10 cellular contexts compared by ENCODE assay signal in the genomic region with DNA sequence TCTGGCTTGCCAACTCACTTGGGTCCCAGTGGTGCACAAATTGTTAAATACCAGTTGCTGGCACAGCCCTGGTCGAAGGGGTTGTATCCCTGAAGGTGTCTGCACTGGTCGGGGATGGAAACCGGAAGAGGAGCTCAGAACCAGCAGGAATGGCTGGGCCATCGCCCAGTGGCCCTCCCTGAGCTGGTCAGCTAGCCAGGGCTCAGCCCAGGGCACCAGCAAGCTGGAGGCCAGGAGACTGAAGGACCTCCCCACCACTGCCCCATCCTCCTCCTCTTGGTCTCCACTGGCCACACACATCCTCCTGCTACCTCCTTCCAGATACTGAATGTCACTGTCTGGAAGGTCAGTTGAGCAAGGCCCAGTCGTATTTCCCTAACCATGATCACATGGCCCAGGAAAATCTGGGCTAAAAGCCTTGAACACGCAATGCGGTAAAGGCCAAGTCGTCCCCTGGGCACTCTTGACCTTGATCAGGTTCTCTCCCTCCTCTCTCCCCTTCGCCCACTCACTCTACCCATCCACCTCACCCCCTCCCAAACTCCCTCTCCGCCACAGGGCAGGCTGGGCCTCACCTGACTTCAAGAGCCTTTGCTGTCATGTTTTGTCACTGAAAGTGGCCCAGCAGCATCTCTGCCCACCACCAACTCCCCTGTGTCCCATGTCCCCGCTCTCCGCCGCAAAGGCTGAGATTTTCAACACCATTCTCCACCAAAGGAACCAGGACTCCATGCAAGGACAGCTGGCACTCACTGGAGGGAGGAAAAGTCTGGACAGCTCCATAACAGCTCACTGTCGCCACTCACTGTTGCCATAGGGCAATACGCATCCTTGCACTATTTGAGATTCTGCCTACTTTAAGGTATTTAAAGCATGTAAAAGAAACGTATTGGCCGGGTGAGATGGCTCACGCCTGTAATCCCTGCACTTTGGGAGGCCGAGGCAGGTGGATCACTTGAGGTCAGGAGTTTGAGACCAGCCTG. TPM values are rescaled to one million over a fixed set of nuclear protein-coding genes. Genes with fewer than 3 reads are reported as not detected.
DNase-seq lines count a peak whose midpoint lies in the region; ATAC-seq and TF ChIP-seq lines count a peak whose summit lies in the region.
"Had no signal": no experiment of that assay in that cellular context is flagged by ENCODE, and none has a peak within 500 bp of the region (broad histone marks: within the 10 kb centered on the region; RNA-seq: fewer than 3 reads in every experiment).

No MANE protein-coding gene starts in this region.

- TF ChIP-seq CTCF in GM06990 (IDR thresholded peaks at IDR 0.05; ENCODE audit: insufficient read depth, low read length, poor library complexity, severe bottlenecking), result peak; percentile 29
- TF ChIP-seq CTCF in neural cell (IDR thresholded peaks at IDR 0.05; ENCODE audit: poor library complexity, severe bottlenecking), result peak; percentile 31
- TF ChIP-seq CTCF in gastroesophageal sphincter (IDR thresholded peaks at IDR 0.05), result no peak

- no peak overlapping the region for H3K4me3 ChIP-seq in GM06990 (replicated peaks; ENCODE audit: low read depth, low read length)
- no peak overlapping the region for H3K4me3 ChIP-seq in neural cell (ENCODE audit: low read length)
- H3K4me3 ChIP-seq in gastroesophageal sphincter, result no peak overlapping the region
- H3K4me3 ChIP-seq: left lung had no signal

- peak; percentile 35 for TF ChIP-seq RAD21 in neural cell (conservative IDR thresholded peaks at IDR 0.05)

- no peaks in the 10 kb centered on the region for H3K36me3 Mint-ChIP-seq in activated T-cell treated with anti-CD3 and anti-CD28 coated beads, Interleukin-2, amount 50 U/mL, for 72 hours (ENCODE audit: insufficient read depth in 2 of 2)
- H3K36me3 Mint-ChIP-seq: activated CD8-positive, alpha-beta memory T cell treated with anti-CD3 and anti-CD28 coated beads, Interleukin-2, amount 10 ng/mL, durations not matched to agents 7 days and 5 days had no signal

- no peak overlapping the region for H3K9ac ChIP-seq in neural cell (ENCODE audit: low read length)

- no peak overlapping the region for H3K27ac ChIP-seq in neural cell (ENCODE audit: low read length)
- no peak overlapping the region for H3K27ac ChIP-seq in gastroesophageal sphincter
- H3K27ac ChIP-seq: left lung had no signal

- H3K27me3 ChIP-seq in GM06990 (replicated peaks; ENCODE audit: control insufficient read depth, insufficient read depth, low read length) (no peaks in the 10 kb centered on the region), neural cell (ENCODE audit: insufficient read depth, low read depth, low read length) (no peaks in the 10 kb centered on the region), gastroesophageal sphincter (peaks cover 15% of the 10 kb centered on the region)

- no peaks in the 10 kb centered on the region for H3K27me3 Mint-ChIP-seq in activated T-cell treated with anti-CD3 and anti-CD28 coated beads, Interleukin-2, amount 50 U/mL, for 72 hours (ENCODE audit: low read depth)

- peaks cover 0 to 7% (median 0%) of the 10 kb centered on the region in 3 donors for H3K4me1 ChIP-seq in gastroesophageal sphincter

- TF ChIP-seq EP300 in neural cell (conservative IDR thresholded peaks at IDR 0.05; ENCODE audit: poor library complexity, severe bottlenecking) (no peak), gastroesophageal sphincter (IDR thresholded peaks at IDR 0.05) (no peak)

- no peaks in the 10 kb centered on the region for H3K9me2 ChIP-seq in neural cell (ENCODE audit: insufficient read depth, low read length)

- H3K9me3 ChIP-seq in neural cell (ENCODE audit: low read length) (no peaks in the 10 kb centered on the region), gastroesophageal sphincter (no peaks in the 10 kb centered on the region)
- H3K9me3 ChIP-seq: left lung had no signal

- DNase-seq in GM06990 (ENCODE audit: extremely low read depth, insufficient read length), result no peak
- peak; percentile 42 for DNase-seq in M059J (ENCODE audit: low read depth)
- peak; percentile 41 for DNase-seq in amniotic epithelial cell (ENCODE audit: low read depth)
- no peak for DNase-seq in activated T-cell treated with anti-CD3 and anti-CD28 coated beads, Interleukin-2, amount 50 U/mL, for 72 hours
- DNase-seq: activated CD8-positive, alpha-beta memory T cell treated with anti-CD3 and anti-CD28 coated beads, Interleukin-2, amount 10 ng/mL, durations not matched to agents 7 days and 5 days had no signal

- peaks cover 16% of the 10 kb centered on the region for H3K4me1 Mint-ChIP-seq in activated T-cell treated with anti-CD3 and anti-CD28 coated beads, Interleukin-2, amount 50 U/mL, for 72 hours (ENCODE audit: low read depth)

- H3K27ac Mint-ChIP-seq in activated T-cell treated with anti-CD3 and anti-CD28 coated beads, Interleukin-2, amount 50 U/mL, for 72 hours, result no peak overlapping the region
- H3K27ac Mint-ChIP-seq: activated CD8-positive, alpha-beta memory T cell treated with anti-CD3 and anti-CD28 coated beads, Interleukin-2, amount 10 ng/mL, durations not matched to agents 7 days and 5 days had no signal

- H3K36me3 ChIP-seq in GM06990 (ENCODE audit: control insufficient read depth, insufficient read depth, low read length) (no peaks in the 10 kb centered on the region), neural cell (ENCODE audit: insufficient read depth, low read length) (no peaks in the 10 kb centered on the region), gastroesophageal sphincter (no peaks in the 10 kb centered on the region)
- H3K36me3 ChIP-seq: left lung had no signal

- 69 to 88% methylated on average over 12 to 15 of the region's 19 CpGs for WGBS in gastroesophageal sphincter (ENCODE audit: low coverage in 1 of 2), 2 donors

- no peak overlapping the region for H3K4me2 ChIP-seq in neural cell (ENCODE audit: low read length)

- no peak for ATAC-seq in activated T-cell treated with anti-CD3 and anti-CD28 coated beads, Interleukin-2, amount 50 U/mL, for 72 hours (replicated peaks in 1 of 2)
- ATAC-seq in GM19452 (IDR thresholded peaks at IDR 0.05; ENCODE audit: unreplicated experiment) (no peak), GM18519 (IDR thresholded peaks at IDR 0.05; ENCODE audit: low FRiP score, unreplicated experiment) (no peak), gastroesophageal sphincter (no peak)
- ATAC-seq: activated CD8-positive, alpha-beta memory T cell treated with anti-CD3 and anti-CD28 coated beads, Interleukin-2, amount 10 ng/mL, durations not matched to agents 7 days and 5 days; left lung had no signal

- no peaks in the 10 kb centered on the region for H3K9me3 Mint-ChIP-seq in activated T-cell treated with anti-CD3 and anti-CD28 coated beads, Interleukin-2, amount 50 U/mL, for 72 hours

- H3K79me2 ChIP-seq in neural cell (replicated peaks; ENCODE audit: insufficient read depth, low read length), result no peaks in the 10 kb centered on the region

- no peaks in the 10 kb centered on the region for H4K20me1 ChIP-seq in neural cell (ENCODE audit: insufficient read depth)

- TF ChIP-seq POLR2A in gastroesophageal sphincter (IDR thresholded peaks at IDR 0.05), result no peak

- no peak overlapping the region for H3K4me3 Mint-ChIP-seq in activated T-cell treated with anti-CD3 and anti-CD28 coated beads, Interleukin-2, amount 50 U/mL, for 72 hours
- H3K4me3 Mint-ChIP-seq: activated CD8-positive, alpha-beta memory T cell treated with anti-CD3 and anti-CD28 coated beads, Interleukin-2, amount 10 ng/mL, durations not matched to agents 7 days and 5 days had no signal

- H2AFZ ChIP-seq in neural cell (ENCODE audit: low read depth, low read length), result no peak overlapping the region

- no peaks in the 10 kb centered on the region for H3F3A ChIP-seq in neural cell (ENCODE audit: insufficient read depth, low read length, poor library complexity, severe bottlenecking)

TF ChIP-seq in neural cell, 6 proteins besides CTCF, POLR2A, EP300 and RAD21:
- TF ChIP-seq, protein P1, sequence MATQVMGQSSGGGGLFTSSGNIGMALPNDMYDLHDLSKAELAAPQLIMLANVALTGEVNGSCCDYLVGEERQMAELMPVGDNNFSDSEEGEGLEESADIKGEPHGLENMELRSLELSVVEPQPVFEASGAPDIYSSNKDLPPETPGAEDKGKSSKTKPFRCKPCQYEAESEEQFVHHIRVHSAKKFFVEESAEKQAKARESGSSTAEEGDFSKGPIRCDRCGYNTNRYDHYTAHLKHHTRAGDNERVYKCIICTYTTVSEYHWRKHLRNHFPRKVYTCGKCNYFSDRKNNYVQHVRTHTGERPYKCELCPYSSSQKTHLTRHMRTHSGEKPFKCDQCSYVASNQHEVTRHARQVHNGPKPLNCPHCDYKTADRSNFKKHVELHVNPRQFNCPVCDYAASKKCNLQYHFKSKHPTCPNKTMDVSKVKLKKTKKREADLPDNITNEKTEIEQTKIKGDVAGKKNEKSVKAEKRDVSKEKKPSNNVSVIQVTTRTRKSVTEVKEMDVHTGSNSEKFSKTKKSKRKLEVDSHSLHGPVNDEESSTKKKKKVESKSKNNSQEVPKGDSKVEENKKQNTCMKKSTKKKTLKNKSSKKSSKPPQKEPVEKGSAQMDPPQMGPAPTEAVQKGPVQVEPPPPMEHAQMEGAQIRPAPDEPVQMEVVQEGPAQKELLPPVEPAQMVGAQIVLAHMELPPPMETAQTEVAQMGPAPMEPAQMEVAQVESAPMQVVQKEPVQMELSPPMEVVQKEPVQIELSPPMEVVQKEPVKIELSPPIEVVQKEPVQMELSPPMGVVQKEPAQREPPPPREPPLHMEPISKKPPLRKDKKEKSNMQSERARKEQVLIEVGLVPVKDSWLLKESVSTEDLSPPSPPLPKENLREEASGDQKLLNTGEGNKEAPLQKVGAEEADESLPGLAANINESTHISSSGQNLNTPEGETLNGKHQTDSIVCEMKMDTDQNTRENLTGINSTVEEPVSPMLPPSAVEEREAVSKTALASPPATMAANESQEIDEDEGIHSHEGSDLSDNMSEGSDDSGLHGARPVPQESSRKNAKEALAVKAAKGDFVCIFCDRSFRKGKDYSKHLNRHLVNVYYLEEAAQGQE (IDR thresholded peaks at IDR 0.05; ENCODE audit: borderline replicate concordance), result no peak
- TF ChIP-seq SMC3 (conservative IDR thresholded peaks at IDR 0.05; ENCODE audit: poor library complexity) (no peak), POLR2AphosphoS5 (IDR thresholded peaks at IDR 0.05) (no peak), EZH2 (IDR thresholded peaks at IDR 0.05; ENCODE audit: borderline replicate concordance, insufficient read depth, low read length, poor library complexity, severe bottlenecking) (no peak), TAF1 (IDR thresholded peaks at IDR 0.05; ENCODE audit: low read depth) (no peak), MXI1 (conservative IDR thresholded peaks at IDR 0.05; ENCODE audit: poor library complexity, severe bottlenecking) (no peak)

RNA-seq across cellular contexts. Expression of a gene that starts 12.1 kb away (rescaled TPM):
- total RNA-seq in M059J (2014; rRNA removed; shearing (Covaris generic)), result not detected in 2 replicates
- polyA plus RNA-seq in neural cell, result 3.8 TPM in 1 of 2 replicates, not detected in the other
- not detected in 2 replicates for polyA minus RNA-seq in neural cell
- not detected for total RNA-seq in activated T-cell treated with anti-CD3 and anti-CD28 coated beads, Interleukin-2, amount 50 U/mL, for 72 hours
- total RNA-seq in gastroesophageal sphincter, result not detected
- total RNA-seq: activated CD8-positive, alpha-beta memory T cell treated with anti-CD3 and anti-CD28 coated beads, Interleukin-2, amount 10 ng/mL, durations not matched to agents 7 days and 5 days had no signal

RNA-seq across cellular contexts. Expression of a gene that starts 17.3 kb away (rescaled TPM):
- not detected in 2 replicates for total RNA-seq in M059J (2014; rRNA removed; shearing (Covaris generic))
- polyA plus RNA-seq in neural cell, result 1.3 TPM in 1 of 2 replicates, not detected in the other
- polyA minus RNA-seq in neural cell, result not detected in 2 replicates
- not detected for total RNA-seq in activated T-cell treated with anti-CD3 and anti-CD28 coated beads, Interleukin-2, amount 50 U/mL, for 72 hours
- not detected for total RNA-seq in gastroesophageal sphincter
- total RNA-seq: activated CD8-positive, alpha-beta memory T cell treated with anti-CD3 and anti-CD28 coated beads, Interleukin-2, amount 10 ng/mL, durations not matched to agents 7 days and 5 days had no signal

Comparison
In these comparisons a context has a peak if more than half of its experiments do, and no peak if none do; other contexts are left out.
1. DNase-seq: peak in M059J (single experiment) and amniotic epithelial cell (single experiment); none in GM06990 (single experiment) and activated T-cell treated with anti-CD3 and anti-CD28 coated beads, Interleukin-2, amount 50 U/mL, for 72 hours (0 of 2).
2. CTCF ChIP-seq: peak in GM06990 (single experiment) and neural cell (single experiment); none in gastroesophageal sphincter (0 of 4).